In the genomic region with DNA sequence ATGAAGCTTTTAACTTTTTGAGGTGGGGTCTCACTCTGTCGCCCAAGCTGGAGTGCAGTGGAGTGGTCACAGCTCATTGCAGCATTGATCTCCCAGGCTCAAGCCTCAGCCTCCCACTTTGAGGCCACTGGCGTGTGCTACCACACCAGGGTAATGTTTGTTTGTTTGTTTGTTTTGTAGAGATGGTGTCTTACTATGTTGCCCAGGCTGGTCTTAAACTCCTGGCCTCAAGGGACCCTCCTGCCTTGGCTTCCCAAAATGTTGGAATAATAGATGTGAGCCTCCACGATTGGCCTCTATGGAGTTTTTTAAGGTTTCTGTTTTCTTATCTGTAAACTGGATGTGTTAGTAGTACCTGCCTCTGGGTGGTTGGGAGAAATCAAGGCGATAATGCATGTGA, we compare ENCODE assay signal across 10 cellular contexts. TPM values are rescaled to one million over a fixed set of nuclear protein-coding genes. Genes with fewer than 3 reads are reported as not detected.
DNase-seq lines count a peak whose midpoint lies in the region; ATAC-seq and TF ChIP-seq lines count a peak whose summit lies in the region.
"Had no signal": no experiment of that assay in that cellular context is flagged by ENCODE, and none has a peak within 500 bp of the region (broad histone marks: within the 10 kb centered on the region; RNA-seq: fewer than 3 reads in every experiment).

No MANE protein-coding gene starts in this region.

- ATAC-seq in CD4-positive, CD25-positive, alpha-beta regulatory T cell (ENCODE audit: low read depth in 2 of 2): no peak
- ATAC-seq in IMR-90 (ENCODE audit: low read depth): no peak
- ATAC-seq in psoas muscle: no peak
- no peak for ATAC-seq in GM19023 (IDR thresholded peaks at IDR 0.05; ENCODE audit: unreplicated experiment)
- ATAC-seq: PC-3 had no signal

- H4K20me1 ChIP-seq in IMR-90 (ENCODE audit: insufficient read depth, low read length): peaks cover 84% of the 10 kb centered on the region

- H3K79me1 ChIP-seq in IMR-90 (ENCODE audit: low read depth in 1 of 2, low read length in 2 of 2): peaks cover 25 to 83% of the 10 kb centered on the region in 2 experiments
- H3K79me1 ChIP-seq in mesendoderm (ENCODE audit: low read length): peaks cover 24% of the 10 kb centered on the region

- CTCF ChIA-PET in IMR-90 (lab: Yijun Ruan, JAX): no interaction called here

- H3K27ac ChIP-seq in CD4-positive, CD25-positive, alpha-beta regulatory T cell (ENCODE audit: insufficient read depth, low read length, poor library complexity, severe bottlenecking): peak overlapping the region; percentile 95
- H3K27ac ChIP-seq in IMR-90 (ENCODE audit: insufficient read depth, low read length): no peak overlapping the region
- peak overlapping the region; percentile 93 for H3K27ac ChIP-seq in psoas muscle
- no peak overlapping the region for H3K27ac ChIP-seq in mesendoderm (ENCODE audit: low read depth, low read length)

- no peaks in the 10 kb centered on the region for H3K27me3 ChIP-seq in CD4-positive, CD25-positive, alpha-beta regulatory T cell (ENCODE audit: control insufficient read depth, insufficient read depth, low read length)
- H3K27me3 ChIP-seq in IMR-90 (ENCODE audit: control insufficient read depth, insufficient read depth, low read length): no peaks in the 10 kb centered on the region
- H3K27me3 ChIP-seq in psoas muscle (ENCODE audit: insufficient read depth in 3 of 3, low read length in 2 of 3): no peaks in the 10 kb centered on the region
- H3K27me3 ChIP-seq in mesendoderm (ENCODE audit: insufficient read depth, low read length, poor library complexity): no peaks in the 10 kb centered on the region

- H3K56ac ChIP-seq in IMR-90 (ENCODE audit: extremely low read depth, insufficient read depth, low read length) (no peak overlapping the region), mesendoderm (ENCODE audit: low read length) (no peak overlapping the region)

- H2AK5ac ChIP-seq in IMR-90 (ENCODE audit: low read depth, low read length): peak overlapping the region; percentile 35; the same call in 1 of the 2 replicates
- H2AK5ac ChIP-seq in mesendoderm (ENCODE audit: low read length): no peak overlapping the region

- TF ChIP-seq POLR2A in IMR-90 (IDR thresholded peaks at IDR 0.05; ENCODE audit: low read depth, low read length): no peak

- no peak overlapping the region for H3K9ac ChIP-seq in IMR-90 (ENCODE audit: low read depth, low read length)
- H3K9ac ChIP-seq in mesendoderm (ENCODE audit: low read length): no peak overlapping the region

- H4K91ac ChIP-seq in IMR-90 (ENCODE audit: insufficient read depth, low read depth, low read length): no peak overlapping the region

- POLR2A ChIA-PET in IMR-90 (lab: Charles Lee; ENCODE audit: unreplicated experiment): no interaction called here

- peak overlapping the region; percentile 87 for H3K4me3 ChIP-seq in CD4-positive, CD25-positive, alpha-beta regulatory T cell (ENCODE audit: low read depth, low read length)
- H3K4me3 ChIP-seq in IMR-90 (ENCODE audit: insufficient read depth, low read depth, low read length): no peak overlapping the region
- no peak overlapping the region for H3K4me3 ChIP-seq in psoas muscle
- no peak overlapping the region for H3K4me3 ChIP-seq in mesendoderm (ENCODE audit: low read length)

- H3K36me3 ChIP-seq in CD4-positive, CD25-positive, alpha-beta regulatory T cell (ENCODE audit: control insufficient read depth, insufficient read depth, low read length): peaks cover 8% of the 10 kb centered on the region
- H3K36me3 ChIP-seq in IMR-90 (ENCODE audit: control insufficient read depth, insufficient read depth, low read length): peaks cover 23% of the 10 kb centered on the region
- peaks cover 0 to 7% of the 10 kb centered on the region in 2 donors for H3K36me3 ChIP-seq in psoas muscle (ENCODE audit: insufficient read depth in 1 of 2, low read depth in 1 of 2)
- peaks cover 8% of the 10 kb centered on the region for H3K36me3 ChIP-seq in mesendoderm (ENCODE audit: control insufficient read depth, insufficient read depth, low read length)

- H3K4ac ChIP-seq in IMR-90 (ENCODE audit: low read depth, low read length) (no peak overlapping the region), mesendoderm (ENCODE audit: low read depth, low read length) (no peak overlapping the region)

- H3K18ac ChIP-seq in IMR-90 (ENCODE audit: low read depth, low read length) (no peak overlapping the region), mesendoderm (ENCODE audit: low read length) (no peak overlapping the region)

- WGBS in IMR-90 (ENCODE audit: extremely low coverage in 2 of 2, insufficient read length in 1 of 2), 2 experiments: 100% methylated on average over 1 of the region's 4 CpGs; no CpG with 5 or more reads in 1 of the 2 experiments
- WGBS in psoas muscle, 3 donors: 78 to 83% (median 80%) methylated on average over 4 of the region's 4 CpGs
- WGBS in mesendoderm (ENCODE audit: extremely low coverage, insufficient coverage, low lambda C conversion rate): no CpG with 5 or more reads among the region's 4 CpGs

- H2BK15ac ChIP-seq in IMR-90 (ENCODE audit: low read depth, low read length): no peak overlapping the region
- H2BK15ac ChIP-seq in mesendoderm (replicated peaks; ENCODE audit: low read depth): no peak overlapping the region

- H2AK9ac ChIP-seq in IMR-90 (replicated peaks; ENCODE audit: low read depth, low read length, poor library complexity): no peak overlapping the region

- H4K5ac ChIP-seq in IMR-90 (ENCODE audit: low read depth, low read length) (no peak overlapping the region), mesendoderm (ENCODE audit: low read length) (no peak overlapping the region)

- no peak for TF ChIP-seq RAD21 in IMR-90 (IDR thresholded peaks at IDR 0.05; ENCODE audit: low read length)

- no peak for DNase-seq in CD4-positive, CD25-positive, alpha-beta regulatory T cell
- DNase-seq in IMR-90 (no peak), chondrocyte (ENCODE audit: low spot score) (no peak), psoas muscle (peak in 1 of 2 donors; percentile 18), progenitor cell of endocrine pancreas (ENCODE audit: low spot score, unreplicated experiment) (no peak), CD1c-positive myeloid dendritic cell (ENCODE audit: extremely low spot score) (no peak), mesendoderm (no peak)
- DNase-seq: MM.1S, PC-3 had no signal

- in situ Hi-C loops in IMR-90 (cut with MboI; ENCODE audit: low sequenced_read_pairs): no loop called here

- peaks cover 27 to 96% (median 59%) of the 10 kb centered on the region in 4 donors for H3K4me1 Mint-ChIP-seq in CD4-positive, CD25-positive, alpha-beta regulatory T cell
- H3K4me1 Mint-ChIP-seq in chondrocyte (ENCODE audit: low read depth) (peaks cover 77% of the 10 kb centered on the region), progenitor cell of endocrine pancreas (ENCODE audit: low read depth) (peaks cover 13% of the 10 kb centered on the region)

- H3K4me2 ChIP-seq in IMR-90 (ENCODE audit: low read depth, low read length) (no peak overlapping the region), mesendoderm (ENCODE audit: low read length) (no peak overlapping the region)

- intact Hi-C loops in IMR-90 (cut with micrococcal nuclease) (no loop called here), psoas muscle (cut with DNase I) (no loop called here)

- H3K4me1 ChIP-seq in CD4-positive, CD25-positive, alpha-beta regulatory T cell (ENCODE audit: control insufficient read depth, insufficient read depth, low read length, poor library complexity, severe bottlenecking): peaks cover 89% of the 10 kb centered on the region
- H3K4me1 ChIP-seq in IMR-90 (ENCODE audit: control insufficient read depth, insufficient read depth, low read length) (peaks cover 47% of the 10 kb centered on the region), psoas muscle (peaks cover 82% of the 10 kb centered on the region), mesendoderm (ENCODE audit: control insufficient read depth, low read depth, low read length) (no peaks in the 10 kb centered on the region)

- H2BK120ac ChIP-seq in IMR-90 (ENCODE audit: low read depth, low read length) (no peak overlapping the region), mesendoderm (ENCODE audit: low read depth, low read length) (no peak overlapping the region)

- H4K8ac ChIP-seq in IMR-90 (ENCODE audit: low read depth in 2 of 2, low read length in 2 of 2): no peak overlapping the region
- no peak overlapping the region for H4K8ac ChIP-seq in mesendoderm (ENCODE audit: low read depth, low read length)

- H3K36me3 Mint-ChIP-seq in CD4-positive, CD25-positive, alpha-beta regulatory T cell: peaks cover 31% of the 10 kb centered on the region
- H3K36me3 Mint-ChIP-seq in chondrocyte (ENCODE audit: low read depth) (peaks cover 12% of the 10 kb centered on the region), progenitor cell of endocrine pancreas (ENCODE audit: insufficient read depth) (peaks cover 6% of the 10 kb centered on the region)

- dilution Hi-C loops in IMR-90 (cut with HindIII; ENCODE audit: low sequenced_read_pairs, unreplicated experiment): no loop called here

- no peak overlapping the region for H2BK20ac ChIP-seq in IMR-90 (ENCODE audit: low read depth, low read length)

- H3K4me3 Mint-ChIP-seq in CD4-positive, CD25-positive, alpha-beta regulatory T cell: peak overlapping the region; percentile 79 to 92 (median 90)
- H3K4me3 Mint-ChIP-seq in chondrocyte (ENCODE audit: unreplicated experiment): no peak overlapping the region
- H3K4me3 Mint-ChIP-seq in progenitor cell of endocrine pancreas (ENCODE audit: low read depth): no peak overlapping the region

- peaks cover 7% of the 10 kb centered on the region for H3K79me2 ChIP-seq in mesendoderm (ENCODE audit: control insufficient read depth, insufficient read depth, low read length)

- TF ChIP-seq CTCF in IMR-90 (conservative IDR thresholded peaks at IDR 0.05; ENCODE audit: low read depth, low read length) (no peak), chondrocyte (IDR thresholded peaks at IDR 0.05) (no peak), psoas muscle (IDR thresholded peaks at IDR 0.05) (no peak), progenitor cell of endocrine pancreas (IDR thresholded peaks at IDR 0.05; ENCODE audit: unreplicated experiment) (no peak)

- H3K9me3 Mint-ChIP-seq in CD4-positive, CD25-positive, alpha-beta regulatory T cell: no peaks in the 10 kb centered on the region
- no peaks in the 10 kb centered on the region for H3K9me3 Mint-ChIP-seq in chondrocyte (ENCODE audit: low read depth)
- H3K9me3 Mint-ChIP-seq in progenitor cell of endocrine pancreas (ENCODE audit: low read depth): no peaks in the 10 kb centered on the region

- H2BK5ac ChIP-seq in IMR-90 (ENCODE audit: low read depth, low read length, poor library complexity, severe bottlenecking) (no peak overlapping the region), mesendoderm (ENCODE audit: low read length) (no peak overlapping the region)

- no peak overlapping the region for H2AFZ ChIP-seq in IMR-90 (replicated peaks; ENCODE audit: low read length, poor library complexity)

- peak overlapping the region; percentile 42; the same call in 1 of the 2 replicates for H3K23ac ChIP-seq in IMR-90 (ENCODE audit: low read depth, low read length)
- no peak overlapping the region for H3K23ac ChIP-seq in mesendoderm (ENCODE audit: low read length)

- peak overlapping the region; percentile 98 to 99 (median 99) for H3K27ac Mint-ChIP-seq in CD4-positive, CD25-positive, alpha-beta regulatory T cell
- H3K27ac Mint-ChIP-seq in chondrocyte (ENCODE audit: unreplicated experiment) (peak overlapping the region; percentile 97), progenitor cell of endocrine pancreas (no peak overlapping the region)

- H3K27me3 Mint-ChIP-seq in CD4-positive, CD25-positive, alpha-beta regulatory T cell: no peaks in the 10 kb centered on the region
- no peaks in the 10 kb centered on the region for H3K27me3 Mint-ChIP-seq in chondrocyte (ENCODE audit: low read depth)
- H3K27me3 Mint-ChIP-seq in progenitor cell of endocrine pancreas: no peaks in the 10 kb centered on the region

- H3K9me3 ChIP-seq in CD4-positive, CD25-positive, alpha-beta regulatory T cell (ENCODE audit: control insufficient read depth in 2 of 2, low read length in 2 of 2): no peaks in the 10 kb centered on the region
- H3K9me3 ChIP-seq in IMR-90 (ENCODE audit: control insufficient read depth, insufficient read depth, low read length) (no peaks in the 10 kb centered on the region), psoas muscle (no peaks in the 10 kb centered on the region)

- H3K9me1 ChIP-seq in IMR-90 (ENCODE audit: insufficient read depth, low read length): peaks cover 53% of the 10 kb centered on the region

- H3K14ac ChIP-seq in IMR-90 (replicated peaks; ENCODE audit: low read depth, low read length): peak overlapping the region; percentile 19; the same call in 1 of the 2 replicates

- no TSS peak for BruUV-seq in IMR-90 (replicated peaks; lab: Mats Ljungman, UMichigan)

RNA-seq across cellular contexts. Expression of a gene that starts 41.4 kb away (rescaled TPM):
- total RNA-seq in CD4-positive, CD25-positive, alpha-beta regulatory T cell: 397 TPM
- polyA plus RNA-seq in CD4-positive, CD25-positive, alpha-beta regulatory T cell: 10 to 100 TPM; 35.1 to 43.0 (median 38.5) TPM
- 19.0 and 22.8 TPM in 2 replicates for total RNA-seq in IMR-90 (2012; rRNA removed)
- polyA plus RNA-seq in IMR-90 (2012; rRNA removed): 68.8 and 71.5 TPM in 2 replicates
- polyA plus RNA-seq in IMR-90 (2012; cell fraction: cytosol; rRNA removed): 43.1 and 81.0 TPM in 2 replicates
- polyA plus RNA-seq in IMR-90 (2012; cell fraction: nucleus; rRNA removed; ENCODE audit: low replicate concordance): 269 and 514 TPM in 2 replicates
- 105 to 111 TPM (median 110 TPM) in 3 replicates for total RNA-seq in chondrocyte
- 10 to 100 TPM; 46.4 to 94.8 (median 73.6) TPM for total RNA-seq in psoas muscle
- 10 to 100 TPM; 33.8 to 61.5 (median 41.5) TPM for polyA plus RNA-seq in psoas muscle
- total RNA-seq in progenitor cell of endocrine pancreas: 77.8 and 78.0 TPM in 2 replicates
- 33.8 TPM for polyA plus RNA-seq in mesendoderm (2013, experiment 1 of 2)
- polyA plus RNA-seq in mesendoderm (2013, experiment 2 of 2): 33.3 TPM

RNA-seq across cellular contexts. Expression of a gene that starts 53.2 kb away (rescaled TPM):
- 55.6 TPM for total RNA-seq in CD4-positive, CD25-positive, alpha-beta regulatory T cell
- polyA plus RNA-seq in CD4-positive, CD25-positive, alpha-beta regulatory T cell: 10 to 100 TPM; 40.1 to 48.1 (median 42.4) TPM
- total RNA-seq in IMR-90 (2012; rRNA removed) (25.8 and 27.1 TPM in 2 replicates), chondrocyte (37.3 to 49.3 TPM (median 37.7 TPM) in 3 replicates), psoas muscle (10 to 100 TPM; 14.6 to 24.3 (median 16.8) TPM), progenitor cell of endocrine pancreas (47.3 and 51.6 TPM in 2 replicates)
- polyA plus RNA-seq in IMR-90 (2012; rRNA removed) (28.7 and 30.1 TPM in 2 replicates), psoas muscle (10 to 100 TPM in 1 of 3 donors, 1 to 10 TPM in 2; 8.4 to 13.9 (median 9.2) TPM)
- polyA plus RNA-seq in IMR-90 (2012; cell fraction: cytosol; rRNA removed): 14.3 and 46.6 TPM in 2 replicates
- 70.3 and 122 TPM in 2 replicates for polyA plus RNA-seq in IMR-90 (2012; cell fraction: nucleus; rRNA removed; ENCODE audit: low replicate concordance)
- 1.9 TPM for polyA plus RNA-seq in mesendoderm (2013, experiment 1 of 2)
- 1.8 TPM for polyA plus RNA-seq in mesendoderm (2013, experiment 2 of 2)

Comparison
In these comparisons a context has a peak if more than half of its experiments do, and no peak if none do; other contexts are left out.
1. H3K27ac ChIP-seq: peak in CD4-positive, CD25-positive, alpha-beta regulatory T cell (single experiment) and psoas muscle (single experiment); none in IMR-90 (single experiment) and mesendoderm (single experiment).
2. H3K4me3 Mint-ChIP-seq: peak in CD4-positive, CD25-positive, alpha-beta regulatory T cell (4 of 4); none in chondrocyte (single experiment) and progenitor cell of endocrine pancreas (single experiment).